20 cellular contexts compared by ENCODE assay signal in genomic region chr13:99811067-99811715, GRCh38.
DNase-seq lines count a peak whose midpoint lies in the region; ATAC-seq, FAIRE-seq and TF ChIP-seq lines count a peak whose summit lies in the region.
"Had no signal": no experiment of that assay in that cellular context is flagged by ENCODE, and none has a peak within 500 bp of the region (broad histone marks: within the 10 kb centered on the region; RNA-seq: fewer than 3 reads in every experiment).

No MANE protein-coding gene starts in this region.

- H3K4me3 ChIP-seq in pancreas = no peak overlapping the region
- H3K4me3 ChIP-seq: SK-N-MC had no signal

- H3K9me3 ChIP-seq in pancreas = no peaks in the 10 kb centered on the region

- FAIRE-seq in pancreas (lab: Jason Lieb, UNC) (no peak), HTR-8/SVneo (lab: Jason Lieb, UNC) (no peak)
- FAIRE-seq: GM12891, GM18507 had no signal

- H3K36me3 ChIP-seq in pancreas = no peaks in the 10 kb centered on the region

- WGBS in pancreas, 2 donors = 73 to 76% methylated on average over 8 of the region's 8 CpGs

- intact Hi-C loops in pancreas (cut with DNase I) (no loop called here), posterior vena cava (cut with DNase I) (no loop called here)

- DNase-seq in DMS 273 (lab: John Stamatoyannopoulos, UW; ENCODE audit: unreplicated experiment) (peak; percentile 13), DMS 273 treated with DMSO at 0.1 percent for 48 hours (lab: John Stamatoyannopoulos, UW) (no peak), NCI-H446 treated with DMSO at 0.1 percent for 48 hours (lab: John Stamatoyannopoulos, UW) (peak; percentile 26), cerebellar nuclear complex (lab: John Stamatoyannopoulos, UW) (peak; percentile 59 to 65), pancreas (peak in 3 of 6 donors; percentile 13 to 29 (median 19)), posterior vena cava (ENCODE audit: low spot score) (no peak), HTR-8/SVneo (ENCODE audit: insufficient read length, low spot score) (no peak), Ammon's horn (ENCODE audit: low spot score) (no peak)
- DNase-seq: 8988T; CD4-positive, alpha-beta T cell; DMS53; EL; KBM-7; NCI-H1436; NCI-H2029; NCI-H524; SHP77 had no signal

- peak; percentile 25 to 64 (median 47) for ATAC-seq in pancreas

- no peak overlapping the region for H3K27ac ChIP-seq in pancreas
- H3K27ac ChIP-seq: SK-N-MC had no signal

- TF ChIP-seq CTCF in pancreas (IDR thresholded peaks at IDR 0.05) = no peak

- H3K27me3 ChIP-seq in pancreas = no peaks in the 10 kb centered on the region

- no peaks in the 10 kb centered on the region for H3K4me1 ChIP-seq in pancreas

Comparison
In these comparisons a context has a peak if more than half of its experiments do, and no peak if none do; other contexts are left out.
1. DNase-seq: peak in DMS 273 (single experiment), NCI-H446 treated with DMSO at 0.1 percent for 48 hours (single experiment) and cerebellar nuclear complex (2 of 2); none in DMS 273 treated with DMSO at 0.1 percent for 48 hours (single experiment), posterior vena cava (single experiment), HTR-8/SVneo (single experiment) and Ammon's horn (single experiment).